15 cellular contexts compared by ENCODE assay signal in the genomic region with DNA sequence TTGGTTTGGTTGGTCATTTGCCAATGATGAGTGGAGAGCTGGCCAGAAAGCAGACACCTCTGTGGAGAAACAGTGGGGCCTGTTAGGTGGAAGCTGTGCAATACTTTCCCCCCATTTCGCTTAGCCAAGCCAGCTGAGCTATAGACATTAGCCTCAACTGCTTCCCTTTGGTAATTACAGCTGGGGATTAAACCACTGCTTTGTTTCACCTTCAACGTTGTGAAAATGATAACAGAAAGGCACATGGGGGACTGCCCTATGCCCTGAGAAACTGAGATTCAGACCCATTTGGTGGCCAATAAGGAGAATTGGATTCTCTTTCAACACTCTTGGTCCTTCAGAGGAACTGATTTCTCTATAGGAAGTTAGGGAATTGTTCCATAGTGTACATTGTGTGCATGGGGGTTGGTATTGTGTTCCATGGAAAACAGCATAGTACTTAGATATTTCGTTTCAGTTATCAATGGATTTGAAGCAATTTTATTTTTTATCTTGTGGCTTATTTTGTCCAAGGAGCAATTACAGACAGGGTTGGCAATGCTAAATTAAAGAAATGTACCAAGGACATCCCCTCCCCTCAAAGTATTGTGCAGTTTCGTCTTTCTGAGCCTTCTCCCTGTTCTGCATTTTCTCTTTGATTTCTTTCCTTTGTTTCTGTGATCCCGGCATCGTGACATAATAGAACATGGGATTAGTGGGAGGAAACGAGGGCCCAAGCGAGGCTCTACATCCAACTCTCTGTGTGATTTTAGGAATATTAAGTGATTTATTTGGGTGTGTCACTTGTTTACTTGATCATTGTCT.
DNase-seq lines count a peak whose midpoint lies in the region; ATAC-seq, FAIRE-seq and TF ChIP-seq lines count a peak whose summit lies in the region.
"Had no signal": no experiment of that assay in that cellular context is flagged by ENCODE, and none has a peak within 500 bp of the region (broad histone marks: within the 10 kb centered on the region; RNA-seq: fewer than 3 reads in every experiment).

No MANE protein-coding gene starts in this region.

- in situ Hi-C loops in HepG2 (cut with HindIII; ENCODE audit: extremely low pct_ligation_motif_present, low pct_unique_long_range_greater_than_20kb), result no loop called here

- POLR2A ChIA-PET in HepG2 (lab: Yijun Ruan, JAX), result no interaction called here
- POLR2A ChIA-PET in RWPE1 (lab: Yijun Ruan, JAX; ENCODE audit: low non-redundant PET), result no interaction called here

- intact Hi-C loops in HepG2 (cut with micrococcal nuclease; ENCODE audit: unreplicated experiment) (no loop called here), right lobe of liver (cut with DNase I) (no loop called here)

- H3K9me3 ChIP-seq in HepG2 (ENCODE audit: low read length) (no peaks in the 10 kb centered on the region), right lobe of liver (no peaks in the 10 kb centered on the region), keratinocyte (ENCODE audit: control insufficient read depth, low read depth, low read length) (no peaks in the 10 kb centered on the region), osteoblast (ENCODE audit: low read depth, low read length) (no peaks in the 10 kb centered on the region)
- H3K9me3 ChIP-seq: BLaER1, Caco-2 had no signal

- dilution Hi-C loops in keratinocyte (cut with MboI; ENCODE audit: extremely low pct_ligation_motif_present, low sequenced_read_pairs), result no loop called here

- no peaks in the 10 kb centered on the region for H3K9me1 ChIP-seq in keratinocyte (ENCODE audit: control insufficient read depth, extremely low read depth, insufficient read depth, low read length)

- FAIRE-seq in HepG2 (lab: Jason Lieb, UNC), result no peak
- FAIRE-seq in keratinocyte (lab: Jason Lieb, UNC), result peak; percentile 5

- no peak for DNase-seq in HepG2 (ENCODE audit: low spot score)
- no peak for DNase-seq in right lobe of liver
- DNase-seq in keratinocyte (ENCODE audit: low read depth, low spot score), result no peak
- no peak for DNase-seq in osteoblast (ENCODE audit: insufficient read length, low spot score, missing footprints)
- DNase-seq in RWPE1 (ENCODE audit: low spot score), result no peak
- DNase-seq in T-helper 9 cell, result no peak
- DNase-seq: 8988T; AML-193; Caco-2; CD8-positive, alpha-beta memory T cell; DMS53; GOT3; H9 had no signal

- H3K36me3 ChIP-seq in HepG2 (replicated peaks in 1 of 2; ENCODE audit: control insufficient read depth in 1 of 2, insufficient read depth in 2 of 2, low read length in 2 of 2) (peaks cover 16 to 68% of the 10 kb centered on the region in 2 experiments), right lobe of liver (peaks cover 0 to under 1% (median 0%) of the 10 kb centered on the region in 4 donors), keratinocyte (ENCODE audit: control insufficient read depth in 2 of 2, extremely low read depth in 1 of 2, insufficient read depth in 2 of 2, low read length in 2 of 2) (peaks cover 2 to 4% of the 10 kb centered on the region in 2 experiments), osteoblast (ENCODE audit: insufficient read depth, low read length) (peaks cover 22% of the 10 kb centered on the region)

- H3K27me3 ChIP-seq in HepG2 (ENCODE audit: control insufficient read depth in 1 of 2, insufficient read depth in 2 of 2, low read length in 2 of 2) (no peaks in the 10 kb centered on the region), right lobe of liver (no peaks in the 10 kb centered on the region), keratinocyte (ENCODE audit: control insufficient read depth, extremely low read depth, insufficient read depth, low read length) (no peaks in the 10 kb centered on the region), osteoblast (ENCODE audit: insufficient read depth, low read length) (no peaks in the 10 kb centered on the region)
- H3K27me3 ChIP-seq: BLaER1 had no signal

- H3K4me2 ChIP-seq in HepG2 (ENCODE audit: low read depth, low read length) (no peak overlapping the region), keratinocyte (ENCODE audit: control insufficient read depth, extremely low read depth, insufficient read depth, low read depth, low read length) (no peak overlapping the region), osteoblast (ENCODE audit: insufficient read depth, low read length) (no peak overlapping the region)
- H3K4me2 ChIP-seq: BLaER1 had no signal

- no peak for TF ChIP-seq RAD21 in HepG2 (CRISPR knock-in tag; IDR thresholded peaks at IDR 0.05)

- H3K4me1 ChIP-seq in HepG2 (ENCODE audit: insufficient read depth, low read length) (peaks cover 45% of the 10 kb centered on the region; the same call in 1 of the 2 replicates), right lobe of liver (peaks cover 0 to 28% (median 3%) of the 10 kb centered on the region in 4 donors), keratinocyte (ENCODE audit: control insufficient read depth, extremely low read depth, insufficient read depth, low read length) (no peaks in the 10 kb centered on the region), osteoblast (ENCODE audit: insufficient read depth, low read length) (no peaks in the 10 kb centered on the region)
- H3K4me1 ChIP-seq: Caco-2 had no signal

- no peak for TF ChIP-seq CTCF in HepG2 (CRISPR knock-in tag; IDR thresholded peaks at IDR 0.05)
- no peak for TF ChIP-seq CTCF in right lobe of liver (IDR thresholded peaks at IDR 0.05)
- no peak for TF ChIP-seq CTCF in keratinocyte (optimal IDR thresholded peaks at IDR 0.05 in 1 of 3, IDR thresholded peaks at IDR 0.05 in 1 of 3, conservative IDR thresholded peaks at IDR 0.05 in 1 of 3; ENCODE audit: extremely low read depth in 1 of 3, insufficient read depth in 2 of 3, low read length in 3 of 3)
- no peak for TF ChIP-seq CTCF in osteoblast (IDR thresholded peaks at IDR 0.05; ENCODE audit: extremely low read depth, low read depth, low read length)
- no peak for TF ChIP-seq CTCF in RWPE1 (conservative IDR thresholded peaks at IDR 0.05; ENCODE audit: low read depth)

- TF ChIP-seq EP300 in HepG2 (IDR thresholded peaks at IDR 0.05; ENCODE audit: low read depth in 2 of 2, low read length in 2 of 2) (no peak), HepG2 (CRISPR knock-in tag; IDR thresholded peaks at IDR 0.05; ENCODE audit: borderline replicate concordance) (no peak)

- WGBS in HepG2 (ENCODE audit: low lambda C conversion rate), result 94% methylated on average over 8 of the region's 8 CpGs
- 96% methylated on average over 6 of the region's 8 CpGs for WGBS in right lobe of liver (ENCODE audit: insufficient coverage, low coverage, low lambda C conversion rate, missing lambda C conversion rate)

- H4K20me1 ChIP-seq in HepG2 (ENCODE audit: insufficient read depth, low read length) (peaks cover 97% of the 10 kb centered on the region), keratinocyte (ENCODE audit: control insufficient read depth, extremely low read depth, insufficient read depth, low read length) (peaks cover 4% of the 10 kb centered on the region), osteoblast (ENCODE audit: insufficient read depth, low read length) (peaks cover 37% of the 10 kb centered on the region)
- H4K20me1 ChIP-seq: BLaER1 had no signal

- BruUV-seq in HepG2 (replicated peaks; lab: Mats Ljungman, UMichigan), result no TSS peak

- no peak overlapping the region for H2AFZ ChIP-seq in HepG2 (ENCODE audit: low read length)
- H2AFZ ChIP-seq in keratinocyte (ENCODE audit: control insufficient read depth, low read length), result no peak overlapping the region
- no peak overlapping the region for H2AFZ ChIP-seq in osteoblast (ENCODE audit: low read length)

- H3K27ac ChIP-seq in HepG2 (ENCODE audit: extremely low read length, insufficient read depth, low read length), result no peak overlapping the region
- H3K27ac ChIP-seq in right lobe of liver, result no peak overlapping the region
- H3K27ac ChIP-seq in keratinocyte (ENCODE audit: control insufficient read depth, insufficient read depth, low read length), result no peak overlapping the region
- H3K27ac ChIP-seq in osteoblast (ENCODE audit: low read depth, low read length), result peak overlapping the region; percentile 14
- H3K27ac ChIP-seq in RWPE1, result no peak overlapping the region
- H3K27ac ChIP-seq: BLaER1 had no signal

- H3K4me3 ChIP-seq in HepG2 (replicated peaks in 1 of 3; ENCODE audit: insufficient read depth in 1 of 3, low read depth in 2 of 3, low read length in 3 of 3) (no peak overlapping the region), right lobe of liver (no peak overlapping the region), keratinocyte (ENCODE audit: control insufficient read depth in 2 of 3, extremely low read depth in 1 of 3, insufficient read depth in 2 of 3, low read depth in 1 of 3, low read length in 3 of 3) (no peak overlapping the region), osteoblast (ENCODE audit: insufficient read depth, low read length) (no peak overlapping the region)
- H3K4me3 ChIP-seq: BLaER1 had no signal

- no peak for ATAC-seq in HepG2
- ATAC-seq in right lobe of liver, result no peak
- ATAC-seq in GM21515 (IDR thresholded peaks at IDR 0.05; ENCODE audit: unreplicated experiment), result no peak

- H3K9ac ChIP-seq in HepG2 (ENCODE audit: insufficient read depth, low read depth, low read length), result no peak overlapping the region
- H3K9ac ChIP-seq in keratinocyte (ENCODE audit: control insufficient read depth, extremely low read depth, insufficient read depth, low read length), result no peak overlapping the region
- H3K9ac ChIP-seq: BLaER1 had no signal

- TF ChIP-seq POLR2A in HepG2 (IDR thresholded peaks at IDR 0.05; ENCODE audit: insufficient read depth in 1 of 2, low read depth in 2 of 2, low read length in 2 of 2) (peak in 1 of 2 experiments; percentile 14; a peak in 1 of 4 replicates), right lobe of liver (IDR thresholded peaks at IDR 0.05) (no peak)

- CTCF ChIA-PET in HepG2 (lab: Yijun Ruan, JAX; ENCODE audit: low intra/inter-chr PET ratio, low total read pairs) (no interaction called here), RWPE1 (lab: Yijun Ruan, JAX) (no interaction called here)

- H3K79me2 ChIP-seq in HepG2 (ENCODE audit: insufficient read depth, low read length), result peaks cover 96% of the 10 kb centered on the region
- H3K79me2 ChIP-seq in keratinocyte (ENCODE audit: control insufficient read depth, insufficient read depth, low read length), result peaks cover 25% of the 10 kb centered on the region
- H3K79me2 ChIP-seq in osteoblast (ENCODE audit: insufficient read depth, low read length), result peaks cover 92% of the 10 kb centered on the region

TF ChIP-seq in HepG2, 621 proteins besides CTCF, POLR2A, EP300 and RAD21 (continues in another document):
- TF ChIP-seq RBM22 (optimal IDR thresholded peaks at IDR 0.05; ENCODE audit: low read length) (peak; percentile 95), HDAC1 (CRISPR knock-in tag; IDR thresholded peaks at IDR 0.05) (no peak)
- TF ChIP-seq, protein P1, sequence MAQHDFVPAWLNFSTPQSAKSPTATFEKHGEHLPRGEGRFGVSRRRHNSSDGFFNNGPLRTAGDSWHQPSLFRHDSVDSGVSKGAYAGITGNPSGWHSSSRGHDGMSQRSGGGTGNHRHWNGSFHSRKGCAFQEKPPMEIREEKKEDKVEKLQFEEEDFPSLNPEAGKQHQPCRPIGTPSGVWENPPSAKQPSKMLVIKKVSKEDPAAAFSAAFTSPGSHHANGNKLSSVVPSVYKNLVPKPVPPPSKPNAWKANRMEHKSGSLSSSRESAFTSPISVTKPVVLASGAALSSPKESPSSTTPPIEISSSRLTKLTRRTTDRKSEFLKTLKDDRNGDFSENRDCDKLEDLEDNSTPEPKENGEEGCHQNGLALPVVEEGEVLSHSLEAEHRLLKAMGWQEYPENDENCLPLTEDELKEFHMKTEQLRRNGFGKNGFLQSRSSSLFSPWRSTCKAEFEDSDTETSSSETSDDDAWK (CRISPR knock-in tag; IDR thresholded peaks at IDR 0.05), result no peak
